Comparison of ENCODE assay signal across 3 cellular contexts in the genomic region with DNA sequence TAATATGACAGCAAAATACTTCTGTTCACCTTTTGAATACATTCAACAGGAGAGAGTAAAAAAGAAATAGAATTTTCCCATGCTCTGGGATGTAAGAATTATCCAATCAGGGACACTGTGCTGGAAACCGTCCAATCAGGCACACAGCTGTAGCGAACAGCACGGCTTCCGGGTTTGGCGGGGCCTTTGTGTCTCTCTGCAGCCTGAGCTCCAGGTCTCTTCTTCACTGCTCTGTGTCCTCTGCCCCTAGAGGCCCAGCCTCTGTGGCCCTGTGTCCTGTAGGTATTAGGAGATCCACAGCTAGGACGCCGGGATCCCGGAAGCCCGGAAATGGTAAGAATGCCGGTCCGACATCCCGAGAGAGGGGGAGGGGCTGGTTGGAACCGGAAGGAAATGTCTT.
TF ChIP-seq lines count a peak whose summit lies in the region.

No MANE protein-coding gene starts in this region.

TF ChIP-seq in SK-N-SH, 30 proteins besides CTCF, POLR2A, EP300 and RAD21 (continued from another document):
- no peak for TF ChIP-seq IRF3 (IDR thresholded peaks at IDR 0.05; ENCODE audit: low read depth, low read length)
- no peak for TF ChIP-seq TEAD4 (IDR thresholded peaks at IDR 0.05; ENCODE audit: borderline replicate concordance, insufficient read depth)
- no peak for TF ChIP-seq NFIC (IDR thresholded peaks at IDR 0.05; ENCODE audit: borderline replicate concordance)
- no peak for TF ChIP-seq PBX3 (IDR thresholded peaks at IDR 0.05)
- TF ChIP-seq SIN3A (IDR thresholded peaks at IDR 0.05; ENCODE audit: borderline replicate concordance, low read depth, low read length) = no peak

TF ChIP-seq in SK-N-SH treated with all-trans-retinoic acid at 6 μM for 48 hours, 23 proteins besides CTCF, POLR2A, EP300 and RAD21 (continued from another document):
- TF ChIP-seq PPARA (CRISPR knock-in tag; IDR thresholded peaks at IDR 0.05; ENCODE audit: borderline replicate concordance) (no peak), GLIS3 (CRISPR knock-in tag; IDR thresholded peaks at IDR 0.05) (no peak), ZFP3 (CRISPR knock-in tag; IDR thresholded peaks at IDR 0.05) (no peak), ZFP30 (CRISPR knock-in tag; IDR thresholded peaks at IDR 0.05) (no peak), CREB5 (CRISPR knock-in tag; IDR thresholded peaks at IDR 0.05; ENCODE audit: low read depth) (no peak), TCF4 (CRISPR knock-in tag; IDR thresholded peaks at IDR 0.05; ENCODE audit: borderline replicate concordance) (no peak)

TF ChIP-seq in K562, 482 proteins besides CTCF, POLR2A, EP300 and RAD21 (continued from another document):
- TF ChIP-seq TCFL5 (CRISPR knock-in tag; conservative IDR thresholded peaks at IDR 0.05) = no peak
- no peak for TF ChIP-seq ZNF24 (IDR thresholded peaks at IDR 0.05)
- TF ChIP-seq SP2 (IDR thresholded peaks at IDR 0.05; ENCODE audit: extremely low read depth, low read depth, low read length, poor library complexity, severe bottlenecking) = no peak
- TF ChIP-seq, protein P1, sequence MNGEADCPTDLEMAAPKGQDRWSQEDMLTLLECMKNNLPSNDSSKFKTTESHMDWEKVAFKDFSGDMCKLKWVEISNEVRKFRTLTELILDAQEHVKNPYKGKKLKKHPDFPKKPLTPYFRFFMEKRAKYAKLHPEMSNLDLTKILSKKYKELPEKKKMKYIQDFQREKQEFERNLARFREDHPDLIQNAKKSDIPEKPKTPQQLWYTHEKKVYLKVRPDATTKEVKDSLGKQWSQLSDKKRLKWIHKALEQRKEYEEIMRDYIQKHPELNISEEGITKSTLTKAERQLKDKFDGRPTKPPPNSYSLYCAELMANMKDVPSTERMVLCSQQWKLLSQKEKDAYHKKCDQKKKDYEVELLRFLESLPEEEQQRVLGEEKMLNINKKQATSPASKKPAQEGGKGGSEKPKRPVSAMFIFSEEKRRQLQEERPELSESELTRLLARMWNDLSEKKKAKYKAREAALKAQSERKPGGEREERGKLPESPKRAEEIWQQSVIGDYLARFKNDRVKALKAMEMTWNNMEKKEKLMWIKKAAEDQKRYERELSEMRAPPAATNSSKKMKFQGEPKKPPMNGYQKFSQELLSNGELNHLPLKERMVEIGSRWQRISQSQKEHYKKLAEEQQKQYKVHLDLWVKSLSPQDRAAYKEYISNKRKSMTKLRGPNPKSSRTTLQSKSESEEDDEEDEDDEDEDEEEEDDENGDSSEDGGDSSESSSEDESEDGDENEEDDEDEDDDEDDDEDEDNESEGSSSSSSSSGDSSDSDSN (IDR thresholded peaks at IDR 0.05; ENCODE audit: borderline replicate concordance in 1 of 2, low read depth in 2 of 2, low read length in 2 of 2) = no peak
- no peak for TF ChIP-seq KLF10 (CRISPR knock-in tag; IDR thresholded peaks at IDR 0.05)
- no peak for TF ChIP-seq PURB (CRISPR knock-in tag; IDR thresholded peaks at IDR 0.05; ENCODE audit: low read depth)
- TF ChIP-seq, protein P2, sequence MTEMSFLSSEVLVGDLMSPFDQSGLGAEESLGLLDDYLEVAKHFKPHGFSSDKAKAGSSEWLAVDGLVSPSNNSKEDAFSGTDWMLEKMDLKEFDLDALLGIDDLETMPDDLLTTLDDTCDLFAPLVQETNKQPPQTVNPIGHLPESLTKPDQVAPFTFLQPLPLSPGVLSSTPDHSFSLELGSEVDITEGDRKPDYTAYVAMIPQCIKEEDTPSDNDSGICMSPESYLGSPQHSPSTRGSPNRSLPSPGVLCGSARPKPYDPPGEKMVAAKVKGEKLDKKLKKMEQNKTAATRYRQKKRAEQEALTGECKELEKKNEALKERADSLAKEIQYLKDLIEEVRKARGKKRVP (CRISPR knock-in tag; IDR thresholded peaks at IDR 0.05) = no peak
- TF ChIP-seq CREB5 (CRISPR knock-in tag; IDR thresholded peaks at IDR 0.05) = no peak
